In the genomic region with DNA sequence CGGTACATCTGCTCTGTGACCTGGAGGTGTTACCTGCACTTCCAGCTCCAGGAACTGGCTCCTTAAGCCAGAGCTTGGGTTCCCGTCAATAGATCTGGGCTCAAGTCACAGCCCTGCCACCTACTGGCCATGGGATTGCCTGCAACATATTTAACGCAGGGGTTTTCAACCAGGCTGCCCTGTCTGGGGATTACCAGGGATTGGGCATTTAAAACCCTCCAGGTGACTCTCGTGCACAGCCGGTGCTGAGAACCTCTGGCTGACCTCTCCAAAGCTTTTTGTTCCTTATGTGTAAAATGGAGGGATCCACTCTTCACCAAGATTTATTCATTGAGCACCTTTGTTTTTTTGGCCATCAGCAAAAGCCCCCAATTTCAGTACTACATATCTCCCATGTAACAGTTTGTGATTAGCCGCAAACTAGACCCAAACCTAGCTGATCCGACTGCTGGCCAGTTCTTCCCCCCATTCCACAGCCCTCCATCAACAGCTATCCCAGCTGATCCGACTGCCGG, we compare ENCODE assay signal across 8 cellular contexts.
A peak's percentile ranks its signal among the peaks of the same experiment; 100 is the strongest.
DNase-seq lines count a peak whose midpoint lies in the region; ATAC-seq and TF ChIP-seq lines count a peak whose summit lies in the region.

No MANE protein-coding gene starts in this region.

- H3K27ac Mint-ChIP-seq in activated T-cell treated with anti-CD3 and anti-CD28 coated beads, Interleukin-2, amount 50 U/mL, for 24 hours, result peak overlapping the region; percentile 70
- H3K27ac Mint-ChIP-seq in nephron, result no peak overlapping the region

- H3K27me3 Mint-ChIP-seq in activated T-cell treated with anti-CD3 and anti-CD28 coated beads, Interleukin-2, amount 50 U/mL, for 24 hours, result peaks cover 2% of the 10 kb centered on the region
- H3K27me3 Mint-ChIP-seq in nephron (ENCODE audit: low read depth), result peaks cover 6% of the 10 kb centered on the region

- peak; percentile 93 for ATAC-seq in GM21390 (IDR thresholded peaks at IDR 0.05; ENCODE audit: unreplicated experiment)

- TF ChIP-seq CTCF in nephron (IDR thresholded peaks at IDR 0.05; ENCODE audit: unreplicated experiment in 3 of 3), result peak; percentile 84 to 90 (median 87)

- peaks cover 2% of the 10 kb centered on the region for H3K4me1 Mint-ChIP-seq in activated T-cell treated with anti-CD3 and anti-CD28 coated beads, Interleukin-2, amount 50 U/mL, for 24 hours (ENCODE audit: low read depth)
- H3K4me1 Mint-ChIP-seq in nephron, result peaks cover 10% of the 10 kb centered on the region

- no peaks in the 10 kb centered on the region for H3K36me3 Mint-ChIP-seq in activated T-cell treated with anti-CD3 and anti-CD28 coated beads, Interleukin-2, amount 50 U/mL, for 24 hours (ENCODE audit: low read depth)
- H3K36me3 Mint-ChIP-seq in nephron (ENCODE audit: low read depth), result no peaks in the 10 kb centered on the region

- H3K9me3 Mint-ChIP-seq in activated T-cell treated with anti-CD3 and anti-CD28 coated beads, Interleukin-2, amount 50 U/mL, for 24 hours, result no peaks in the 10 kb centered on the region
- peaks cover 10% of the 10 kb centered on the region for H3K9me3 Mint-ChIP-seq in nephron

- H3K4me3 Mint-ChIP-seq in activated T-cell treated with anti-CD3 and anti-CD28 coated beads, Interleukin-2, amount 50 U/mL, for 24 hours, result no peak overlapping the region
- H3K4me3 Mint-ChIP-seq in nephron, result peak overlapping the region in 1 of 3 experiments; percentile 27

- DNase-seq in DMS153 (lab: John Stamatoyannopoulos, UW) (peak; percentile 65), HUDEP-2 (lab: John Stamatoyannopoulos, UW; ENCODE audit: unreplicated experiment in 76 of 76) (peak in 55 of 76 experiments; percentile 2 to 64 (median 29)), OCI-M1 (lab: John Stamatoyannopoulos, UW) (peak; percentile 83), fibroblast of gingiva (ENCODE audit: low read depth) (peak; percentile 56)
- peak; percentile 82 for DNase-seq in activated T-cell treated with anti-CD3 and anti-CD28 coated beads, Interleukin-2, amount 50 U/mL, for 24 hours
- DNase-seq in stimulated activated naive CD4-positive, alpha-beta T cell treated with Interleukin-2 at 50 U/mL for 16 hours (lab: John Stamatoyannopoulos, UW), result peak; percentile 66

Comparison
In these comparisons a context has a peak if more than half of its experiments do, and no peak if none do; other contexts are left out.
1. Peak in every context shown above with its lines: DNase-seq and ATAC-seq.
2. DNase-seq: peak in every context shown above with its lines; median percentile 83 in OCI-M1; 82 in activated T-cell treated with anti-CD3 and anti-CD28 coated beads, Interleukin-2, amount 50 U/mL, for 24 hours; 66 in stimulated activated naive CD4-positive, alpha-beta T cell treated with Interleukin-2 at 50 U/mL for 16 hours; 65 in DMS153; 56 in fibroblast of gingiva; 29 in HUDEP-2.